In the genomic region with DNA sequence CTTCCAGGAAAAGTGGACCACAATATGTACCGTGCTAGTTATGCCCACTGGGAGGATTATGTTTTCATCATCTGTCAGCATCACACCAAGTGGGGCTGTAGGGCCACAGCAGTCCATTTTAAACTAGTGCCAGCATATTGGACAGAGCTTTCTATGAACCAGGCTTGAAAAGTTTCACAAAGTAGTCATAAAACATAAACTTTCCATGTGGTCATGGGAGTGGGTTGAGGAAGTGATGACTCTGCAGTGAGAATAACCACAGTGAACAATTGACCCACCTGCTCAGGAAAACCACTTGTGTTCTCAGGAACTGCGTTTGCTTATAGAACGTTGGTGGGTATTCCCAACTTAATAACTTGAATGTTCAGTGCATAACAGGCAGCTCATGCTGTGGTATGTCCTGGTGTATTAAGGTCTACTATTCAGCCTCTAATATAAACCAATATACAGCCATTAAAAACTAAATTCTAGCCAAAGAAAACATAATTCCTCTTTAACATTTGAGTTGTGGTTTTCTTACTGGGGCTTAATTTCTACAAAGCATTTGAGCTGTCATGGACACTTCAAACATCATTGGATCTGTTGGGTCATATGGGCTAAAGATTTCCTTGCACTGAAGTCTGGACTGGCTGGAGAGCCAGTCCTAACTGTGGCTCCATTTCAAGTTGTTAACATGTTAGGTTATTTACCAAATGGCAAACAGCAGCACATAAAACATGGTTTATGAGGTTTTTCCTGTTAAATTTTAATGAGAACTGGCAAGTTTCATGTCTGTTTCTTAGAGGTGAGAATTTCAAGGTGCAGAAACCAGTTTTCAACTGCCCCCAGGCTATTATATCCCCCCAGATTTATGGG, we compare ENCODE assay signal across 9 cellular contexts.
DNase-seq lines count a peak whose midpoint lies in the region; ATAC-seq and TF ChIP-seq lines count a peak whose summit lies in the region.
"Had no signal": no experiment of that assay in that cellular context is flagged by ENCODE, and none has a peak within 500 bp of the region (broad histone marks: within the 10 kb centered on the region; RNA-seq: fewer than 3 reads in every experiment).

No MANE protein-coding gene starts in this region.

- peak; percentile 2 for DNase-seq in fibroblast of the aortic adventitia (ENCODE audit: low read depth)
- DNase-seq in tibial artery = no peak
- DNase-seq in esophagus squamous epithelium (lab: John Stamatoyannopoulos, UW) = no peak
- no peak for DNase-seq in BE2C
- no peak for DNase-seq in GM03348 (ENCODE audit: low spot score)

- TF ChIP-seq POLR2A in esophagus squamous epithelium (IDR thresholded peaks at IDR 0.05) = no peak

- intact Hi-C loops in tibial artery (cut with DNase I; ENCODE audit: low total_unique reads) = no loop called here
- intact Hi-C loops in esophagus squamous epithelium (cut with DNase I) = no loop called here

- H3K36me3 ChIP-seq in tibial artery (no peaks in the 10 kb centered on the region), esophagus squamous epithelium (no peaks in the 10 kb centered on the region), BE2C (no peaks in the 10 kb centered on the region)

- 43 to 61% methylated on average over 3 of the region's 3 CpGs for WGBS in esophagus squamous epithelium, 2 donors

- no peaks in the 10 kb centered on the region for H3K4me1 ChIP-seq in tibial artery
- no peaks in the 10 kb centered on the region for H3K4me1 ChIP-seq in esophagus squamous epithelium
- H3K4me1 ChIP-seq in BE2C = no peaks in the 10 kb centered on the region

- no peak overlapping the region for H3K4me3 ChIP-seq in fibroblast of the aortic adventitia (ENCODE audit: low read depth, low read length)
- H3K4me3 ChIP-seq in tibial artery = no peak overlapping the region
- no peak overlapping the region for H3K4me3 ChIP-seq in esophagus squamous epithelium
- no peak overlapping the region for H3K4me3 ChIP-seq in BE2C (ENCODE audit: low read depth, low read length)

- peaks cover 0 to 3% (median 0%) of the 10 kb centered on the region in 3 donors for H3K9me3 ChIP-seq in tibial artery
- no peaks in the 10 kb centered on the region for H3K9me3 ChIP-seq in esophagus squamous epithelium
- H3K9me3 ChIP-seq in BE2C = no peaks in the 10 kb centered on the region

- TF ChIP-seq CTCF in fibroblast of the aortic adventitia (IDR thresholded peaks at IDR 0.05; ENCODE audit: insufficient read depth, low read length) (no peak), tibial artery (IDR thresholded peaks at IDR 0.05) (no peak), esophagus squamous epithelium (IDR thresholded peaks at IDR 0.05) (no peak), BE2C (IDR thresholded peaks at IDR 0.05; ENCODE audit: low read depth, low read length) (no peak)

- H3K27me3 ChIP-seq in tibial artery (no peaks in the 10 kb centered on the region), esophagus squamous epithelium (no peaks in the 10 kb centered on the region), BE2C (no peaks in the 10 kb centered on the region)

- ATAC-seq in GM18858 (IDR thresholded peaks at IDR 0.05; ENCODE audit: unreplicated experiment) = peak; percentile 90
- peak; percentile 74 for ATAC-seq in GM21576 (IDR thresholded peaks at IDR 0.05; ENCODE audit: unreplicated experiment)
- peak; percentile 74 for ATAC-seq in HG03521 (IDR thresholded peaks at IDR 0.05; ENCODE audit: unreplicated experiment)
- ATAC-seq: HCT116 had no signal

- H3K27ac ChIP-seq in tibial artery = no peak overlapping the region
- no peak overlapping the region for H3K27ac ChIP-seq in esophagus squamous epithelium
